Comparison of ENCODE assay signal across 10 cellular contexts in genomic region chr4:104489731-104490095, GRCh38. TPM values are rescaled to one million over a fixed set of nuclear protein-coding genes. Genes with fewer than 3 reads are reported as not detected.
A peak's percentile ranks its signal among the peaks of the same experiment; 100 is the strongest.
DNase-seq lines count a peak whose midpoint lies in the region; ATAC-seq, FAIRE-seq and TF ChIP-seq lines count a peak whose summit lies in the region.
"Had no signal": no experiment of that assay in that cellular context is flagged by ENCODE, and none has a peak within 500 bp of the region (broad histone marks: within the 10 kb centered on the region; RNA-seq: fewer than 3 reads in every experiment).

No MANE protein-coding gene starts in this region.

- H3K36me3 Mint-ChIP-seq in CD8-positive, alpha-beta memory T cell: no peaks in the 10 kb centered on the region

- H3K9me3 Mint-ChIP-seq in CD8-positive, alpha-beta memory T cell: peaks cover 0 to 4% (median 0%) of the 10 kb centered on the region in 5 donors
- H3K9me3 Mint-ChIP-seq: activated naive CD8-positive, alpha-beta T cell treated with anti-CD3 and anti-CD28 coated beads, Interleukin-2, amount 10 ng/mL, durations not matched to agents 7 days and 5 days had no signal

- peak overlapping the region in 1 of 7 donors; percentile 77 for H3K4me3 Mint-ChIP-seq in CD8-positive, alpha-beta memory T cell

- no peaks in the 10 kb centered on the region for H4K20me1 ChIP-seq in GM12878 (ENCODE audit: control insufficient read depth, insufficient read depth)

- H3K79me2 ChIP-seq in GM12878 (ENCODE audit: control insufficient read depth, insufficient read depth, low read length): peaks cover 59% of the 10 kb centered on the region

- H3K4me3 ChIP-seq in BE2C (ENCODE audit: low read depth, low read length) (peak overlapping the region; percentile 65), GM12878 (peak overlapping the region; percentile 78)
- H3K4me3 ChIP-seq in CD8-positive, alpha-beta memory T cell (ENCODE audit: low read length): no peak overlapping the region

- H3K27me3 ChIP-seq in BE2C (no peaks in the 10 kb centered on the region), GM12878 (replicated peaks in 1 of 2; ENCODE audit: control insufficient read depth in 2 of 2, insufficient read depth in 2 of 2, low read length in 1 of 2) (no peaks in the 10 kb centered on the region)
- H3K27me3 ChIP-seq in CD8-positive, alpha-beta memory T cell (ENCODE audit: insufficient read depth, low read length, poor library complexity, severe bottlenecking): no peaks in the 10 kb centered on the region

- H3K9ac ChIP-seq in GM12878 (ENCODE audit: control insufficient read depth, insufficient read depth, low read length): peak overlapping the region; percentile 89

- POLR2A ChIA-PET in GM12878 (lab: Charles Lee): no interaction called here
- POLR2A ChIA-PET in CD8-positive, alpha-beta memory T cell (lab: Charles Lee): no interaction called here

- no peak for TF ChIP-seq RAD21 in GM12878 (IDR thresholded peaks at IDR 0.05; ENCODE audit: insufficient read depth, low read depth, low read length)

- no peak for DNase-seq in BE2C
- DNase-seq in GM12878 (ENCODE audit: low read depth, low spot score): no peak
- no peak for DNase-seq in CD8-positive, alpha-beta memory T cell
- DNase-seq in stimulated activated CD4-positive, alpha-beta T cell treated with anti-CD3 and anti-CD28 coated beads, Interleukin-4, amount 100 ng/mL, for 1 hour: no peak
- no peak for DNase-seq in 8988T
- DNase-seq: activated naive CD8-positive, alpha-beta T cell treated with anti-CD3 and anti-CD28 coated beads, Interleukin-2, amount 10 ng/mL, durations not matched to agents 7 days and 5 days; kidney had no signal

- H3K9me3 ChIP-seq in BE2C (no peaks in the 10 kb centered on the region), GM12878 (replicated peaks; ENCODE audit: control insufficient read depth, insufficient read depth, low read length) (no peaks in the 10 kb centered on the region; the same call in 2 of the 3 replicates)
- no peaks in the 10 kb centered on the region for H3K9me3 ChIP-seq in CD8-positive, alpha-beta memory T cell (ENCODE audit: low read length)

- FAIRE-seq in GM12878 (lab: Jason Lieb, UNC): no peak
- FAIRE-seq: kidney had no signal

- H3K4me1 ChIP-seq in BE2C: peaks cover 21% of the 10 kb centered on the region
- peaks cover 16% of the 10 kb centered on the region for H3K4me1 ChIP-seq in GM12878 (ENCODE audit: control insufficient read depth, insufficient read depth, low read length)
- peaks cover 9% of the 10 kb centered on the region for H3K4me1 ChIP-seq in CD8-positive, alpha-beta memory T cell (ENCODE audit: insufficient read depth, low read length)

- in situ Hi-C loops in GM12878 (cut with MboI): loop anchor here (10.0 kb wide), 1 partner anchor 375 kb away; no protein-coding TSS in a partner anchor

- no peak for TF ChIP-seq POLR2A in GM12878 (IDR thresholded peaks at IDR 0.05; ENCODE audit: low read depth, low read length)

- ATAC-seq in GM19395 (IDR thresholded peaks at IDR 0.05; ENCODE audit: unreplicated experiment) (peak; percentile 31), HG02981 (IDR thresholded peaks at IDR 0.05; ENCODE audit: unreplicated experiment) (peak; percentile 32), GM12878 (peak; percentile 46), HG03108 (IDR thresholded peaks at IDR 0.05; ENCODE audit: unreplicated experiment) (no peak)

- peaks cover 24 to 65% of the 10 kb centered on the region in 2 donors for H3K27me3 Mint-ChIP-seq in CD8-positive, alpha-beta memory T cell

- no peak overlapping the region for H3K27ac Mint-ChIP-seq in CD8-positive, alpha-beta memory T cell
- H3K27ac Mint-ChIP-seq: activated naive CD8-positive, alpha-beta T cell treated with anti-CD3 and anti-CD28 coated beads, Interleukin-2, amount 10 ng/mL, durations not matched to agents 7 days and 5 days had no signal

- H2AFZ ChIP-seq in GM12878 (ENCODE audit: control insufficient read depth, low read depth, low read length): no peak overlapping the region; the same call in 1 of the 2 replicates

- H3K4me1 Mint-ChIP-seq in CD8-positive, alpha-beta memory T cell: peaks cover 32 to 38% (median 38%) of the 10 kb centered on the region in 3 donors

- peak overlapping the region; percentile 97 for H3K27ac ChIP-seq in GM12878 (ENCODE audit: control insufficient read depth, insufficient read depth)
- no peak overlapping the region for H3K27ac ChIP-seq in CD8-positive, alpha-beta memory T cell (ENCODE audit: low read depth, low read length)

- SMC1A ChIA-PET in GM12878 (lab: Charles Lee; ENCODE audit: uncharacterized antibody, unreplicated experiment): interaction anchor here (1.4 to 1.7 kb wide), 2 partner anchors 30 to 70 kb away, joined by 6 to 11 read pairs; no protein-coding TSS in a partner anchor

- intact Hi-C loops in GM12878 (cut with micrococcal nuclease; ENCODE audit: unreplicated experiment): loop anchor here (1.0 to 10.0 kb wide), 9 partner anchors 253 to 1662 kb away; partner anchors contain the start of genes PPA2, TET2 and UBE2D3

- CTCF ChIA-PET in GM12878 (lab: Yijun Ruan, JAX): interaction anchor here (1.3 kb wide), 2 partner anchors 16 to 265 kb away, joined by 3 read pairs; no protein-coding TSS in a partner anchor
- CTCF ChIA-PET in CD8-positive, alpha-beta memory T cell (lab: Charles Lee): no interaction called here

- no peak for TF ChIP-seq CTCF in BE2C (IDR thresholded peaks at IDR 0.05; ENCODE audit: low read depth, low read length)
- TF ChIP-seq CTCF in GM12878 (IDR thresholded peaks at IDR 0.05 in 2 of 3, conservative IDR thresholded peaks at IDR 0.05 in 1 of 3; ENCODE audit: control insufficient read depth in 2 of 3, extremely low read depth in 1 of 3, insufficient read depth in 1 of 3, low read depth in 3 of 3, low read length in 3 of 3): no peak

- H3K36me3 ChIP-seq in BE2C (no peaks in the 10 kb centered on the region), GM12878 (ENCODE audit: control insufficient read depth in 2 of 2, insufficient read depth in 2 of 2, low read length in 1 of 2) (no peaks in the 10 kb centered on the region)
- no peaks in the 10 kb centered on the region for H3K36me3 ChIP-seq in CD8-positive, alpha-beta memory T cell (ENCODE audit: insufficient read depth, low read length)

- H3K4me2 ChIP-seq in GM12878 (ENCODE audit: control insufficient read depth, insufficient read depth): peak overlapping the region; percentile 94

- TSS peak; percentile 13 for BruUV-seq in GM12878 (replicated peaks; lab: Mats Ljungman, UMichigan)

- TF ChIP-seq EP300 in GM12878 (IDR thresholded peaks at IDR 0.05; ENCODE audit: borderline replicate concordance in 1 of 2, control insufficient read depth in 1 of 2, low read depth in 2 of 2, low read length in 2 of 2): no peak; a peak in 1 of 4 replicates

- RAD21 ChIA-PET in GM12878 (lab: Charles Lee; ENCODE audit: unreplicated experiment): interaction anchor here (0.9 to 1.5 kb wide), 2 partner anchors 18 to 36 kb away, joined by 3 read pairs; no protein-coding TSS in a partner anchor

TF ChIP-seq in GM12878, 131 proteins besides CTCF, POLR2A, EP300 and RAD21:
- TF ChIP-seq JUND (IDR thresholded peaks at IDR 0.05; ENCODE audit: low read depth, low read length) (no peak), RUNX3 (IDR thresholded peaks at IDR 0.05; ENCODE audit: low read length) (peak; percentile 81), CBFB (IDR thresholded peaks at IDR 0.05; ENCODE audit: low read depth) (peak; percentile 49; the same call in 1 of the 2 replicates), ATF2 (IDR thresholded peaks at IDR 0.05; ENCODE audit: low read length) (no peak), SRF (IDR thresholded peaks at IDR 0.05; ENCODE audit: low read depth in 2 of 2, low read length in 2 of 2) (peak; percentile 37 to 84; a peak in 3 of 4 replicates), TCF7 (IDR thresholded peaks at IDR 0.05; ENCODE audit: borderline replicate concordance) (0 out of 2 replicates have a peak, but pooled peaks have one; percentile 42), SMC3 (IDR thresholded peaks at IDR 0.05; ENCODE audit: borderline replicate concordance, low read length) (no peak), MTA3 (IDR thresholded peaks at IDR 0.05; ENCODE audit: borderline replicate concordance, low read length) (no peak), NBN (IDR thresholded peaks at IDR 0.05) (no peak), TBL1XR1 (IDR thresholded peaks at IDR 0.05; ENCODE audit: low read depth, low read length) (no peak)

RNA-seq across cellular contexts. Expression of gene CXXC4, which starts 5.0 kb away (rescaled TPM):
- polyA plus RNA-seq in BE2C (2012; ENCODE audit: insufficient read depth, insufficient read length, low read depth): 12.3 TPM
- total RNA-seq in GM12878 (2013; cell fraction: nucleolus; rRNA removed): 16.2 and 18.9 TPM in 2 replicates
- total RNA-seq in GM12878 (2014; rRNA removed) (7.4 and 9.8 TPM in 2 replicates), GM12878 (2014; rRNA removed; fragmentation: Illumina TruSeq; extraction: Trizol) (10.8 and 12.1 TPM in 2 replicates), GM12878 (2021) (11.1 and 12.0 TPM in 2 replicates)
- polyA plus RNA-seq in GM12878 (2011; ENCODE audit: low read depth): 1.3 TPM
- polyA plus RNA-seq in GM12878 (2011; rRNA removed) (8.2 and 11.1 TPM in 2 replicates), GM12878 (2014; fragmentation: Illumina TruSeq; extraction: Trizol) (10.8 and 13.2 TPM in 2 replicates), GM12878 (2014; fragmentation: Nextera tagmentation; extraction: Ambion mirVana) (10 to 100 TPM in 1 of 2 experiments, 1 to 10 TPM in 1; 4.2 to 17.0 TPM), GM12878 (2014; rRNA removed) (6.1 and 6.2 TPM in 2 replicates), GM12878 (2016; fragmentation: Nextera tagmentation; extraction: Ambion mirVana) (1 to 10 TPM; 6.4 to 7.4 TPM)
- 2.6 and 2.9 TPM in 2 replicates for polyA plus RNA-seq in GM12878 (2011; cell fraction: cytosol; rRNA removed)
- 10.5 and 11.0 TPM in 2 replicates for polyA plus RNA-seq in GM12878 (2011; cell fraction: nucleus; rRNA removed)
- polyA plus RNA-seq in GM12878 (2012): 2.8 and 3.5 TPM in 2 replicates
- 6.9 and 8.4 TPM in 2 replicates for polyA minus RNA-seq in GM12878 (2011; rRNA and poly(A)+ RNA removed)
- 4.3 and 4.8 TPM in 2 replicates for polyA minus RNA-seq in GM12878 (2011; cell fraction: cytosol; rRNA and poly(A)+ RNA removed)
- polyA minus RNA-seq in GM12878 (2011; cell fraction: nucleus; rRNA and poly(A)+ RNA removed): 7.5 and 14.7 TPM in 2 replicates
- total RNA-seq in CD8-positive, alpha-beta memory T cell: not detected
- polyA plus RNA-seq in CD8-positive, alpha-beta memory T cell: 1.1 TPM

Comparison
In these comparisons a context has a peak if more than half of its experiments do, and no peak if none do; other contexts are left out.
1. RNA of gene CXXC4, which starts 5.0 kb away (total RNA-seq): 7.4 to 18.9 TPM in GM12878; not detected in CD8-positive, alpha-beta memory T cell; every median in the first group is over 4 times any median in the second.